In the genomic region with DNA sequence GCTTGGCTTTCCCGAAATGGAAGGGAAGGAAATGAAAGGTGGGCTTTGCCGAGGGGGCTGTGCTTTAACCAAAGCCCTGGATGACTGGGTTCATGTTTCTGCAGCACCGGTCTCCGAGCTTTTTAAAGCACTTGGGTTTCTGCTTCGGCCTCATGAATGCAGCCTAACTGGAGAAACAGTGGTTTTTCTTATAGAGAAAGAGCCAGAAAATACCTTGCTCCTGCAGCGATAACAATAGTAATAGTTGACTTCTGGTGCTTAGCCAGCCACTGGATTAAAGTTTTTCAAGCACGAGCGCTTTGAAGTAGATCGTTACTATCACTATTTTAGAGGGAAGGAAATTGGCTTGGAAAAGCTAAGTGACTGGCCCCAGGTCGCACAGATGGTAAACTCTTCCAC, we compare ENCODE assay signal across 9 cellular contexts. TPM values are rescaled to one million over a fixed set of nuclear protein-coding genes. Genes with fewer than 3 reads are reported as not detected.
DNase-seq lines count a peak whose midpoint lies in the region; ATAC-seq, FAIRE-seq and TF ChIP-seq lines count a peak whose summit lies in the region.
"Had no signal": no experiment of that assay in that cellular context is flagged by ENCODE, and none has a peak within 500 bp of the region (broad histone marks: within the 10 kb centered on the region; RNA-seq: fewer than 3 reads in every experiment).

No MANE protein-coding gene starts in this region.

- DNase-seq in T-helper 1 cell (no peak), keratinocyte (ENCODE audit: low read depth, low spot score) (no peak), substantia nigra (lab: John Stamatoyannopoulos, UW) (no peak), GDM1 (lab: John Stamatoyannopoulos, UW) (no peak)
- no peak for DNase-seq in activated T-helper 2 cell treated with anti-CD3 and anti-CD28 coated beads, Interferon-gamma antibody, Interleukin-2, Interleukin-4, amounts not matched to agents 10 μg/mL and 5 μg/mL and 100 μg/mL, durations not matched to agents 14 hours and 24 hours and 36 hours (ENCODE audit: low spot score)
- DNase-seq in stimulated activated CD4-positive, alpha-beta T cell treated with anti-CD3 and anti-CD28 coated beads, Interleukin-4, amount 100 ng/mL, for 4 hours = no peak

- TF ChIP-seq CTCF in keratinocyte (optimal IDR thresholded peaks at IDR 0.05 in 1 of 3, IDR thresholded peaks at IDR 0.05 in 1 of 3, conservative IDR thresholded peaks at IDR 0.05 in 1 of 3; ENCODE audit: extremely low read depth in 1 of 3, insufficient read depth in 2 of 3, low read length in 3 of 3) = no peak

- H3K36me3 Mint-ChIP-seq in T-helper 1 cell treated with Interleukin-12 subunit alpha and Interleukin-12 subunit beta and Interleukin-4 antibody, amounts not matched to agents 30 μg/mL and 1 μg/mL, for 36 hours (ENCODE audit: low read depth) = no peaks in the 10 kb centered on the region
- H3K36me3 Mint-ChIP-seq in activated T-helper 2 cell treated with anti-CD3 and anti-CD28 coated beads, Interferon-gamma antibody, Interleukin-2, Interleukin-4, amounts not matched to agents 10 μg/mL and 5 μg/mL and 100 μg/mL, durations not matched to agents 14 hours and 24 hours and 36 hours (ENCODE audit: low read depth) = no peaks in the 10 kb centered on the region

- H4K20me1 ChIP-seq in keratinocyte (ENCODE audit: control insufficient read depth, extremely low read depth, insufficient read depth, low read length) = no peaks in the 10 kb centered on the region

- H3K36me3 ChIP-seq in keratinocyte (ENCODE audit: control insufficient read depth in 2 of 2, extremely low read depth in 1 of 2, insufficient read depth in 2 of 2, low read length in 2 of 2) = peaks cover 0 to 3% of the 10 kb centered on the region in 2 experiments

- peaks cover 12% of the 10 kb centered on the region for H3K4me1 Mint-ChIP-seq in T-helper 1 cell treated with Interleukin-12 subunit alpha and Interleukin-12 subunit beta and Interleukin-4 antibody, amounts not matched to agents 30 μg/mL and 1 μg/mL, for 36 hours (ENCODE audit: low read depth)
- peaks cover 26% of the 10 kb centered on the region for H3K4me1 Mint-ChIP-seq in activated T-helper 2 cell treated with anti-CD3 and anti-CD28 coated beads, Interferon-gamma antibody, Interleukin-2, Interleukin-4, amounts not matched to agents 10 μg/mL and 5 μg/mL and 100 μg/mL, durations not matched to agents 14 hours and 24 hours and 36 hours (ENCODE audit: low read depth)

- no peak for FAIRE-seq in keratinocyte (lab: Jason Lieb, UNC)
- FAIRE-seq: G401.6 had no signal

- H3K4me2 ChIP-seq in keratinocyte (ENCODE audit: control insufficient read depth, extremely low read depth, insufficient read depth, low read depth, low read length) = peak overlapping the region; percentile 88

- H3K79me2 ChIP-seq in keratinocyte (ENCODE audit: control insufficient read depth, insufficient read depth, low read length) = peaks cover 35% of the 10 kb centered on the region

- intact Hi-C loops in activated T-helper 2 cell treated with anti-CD3 and anti-CD28 coated beads, Interferon-gamma antibody, Interleukin-2, Interleukin-4, amounts not matched to agents 10 μg/mL and 5 μg/mL and 100 μg/mL, durations not matched to agents 14 hours and 24 hours and 36 hours (cut with micrococcal nuclease) = loop anchor here (2.0 to 5.0 kb wide), 3 partner anchors 61 to 252 kb away; partner anchors contain the start of genes ATG4C and USP1

- peak overlapping the region; percentile 83 for H3K9ac ChIP-seq in keratinocyte (ENCODE audit: control insufficient read depth, extremely low read depth, insufficient read depth, low read length)

- peak; percentile 12 for ATAC-seq in HG03354 (IDR thresholded peaks at IDR 0.05; ENCODE audit: poor library complexity, severe bottlenecking, unreplicated experiment)

- H3K27ac ChIP-seq in keratinocyte (ENCODE audit: control insufficient read depth, insufficient read depth, low read length) = peak overlapping the region; percentile 77
- H3K27ac ChIP-seq in substantia nigra (ENCODE audit: low read depth, low read length, poor library complexity, severe bottlenecking) = peak overlapping the region; percentile 28

- no peaks in the 10 kb centered on the region for H3K9me3 ChIP-seq in keratinocyte (ENCODE audit: control insufficient read depth, low read depth, low read length)

- peak overlapping the region; percentile 88 for H3K4me3 Mint-ChIP-seq in T-helper 1 cell treated with Interleukin-12 subunit alpha and Interleukin-12 subunit beta and Interleukin-4 antibody, amounts not matched to agents 30 μg/mL and 1 μg/mL, for 36 hours
- H3K4me3 Mint-ChIP-seq in activated T-helper 2 cell treated with anti-CD3 and anti-CD28 coated beads, Interferon-gamma antibody, Interleukin-2, Interleukin-4, amounts not matched to agents 10 μg/mL and 5 μg/mL and 100 μg/mL, durations not matched to agents 14 hours and 24 hours and 36 hours (ENCODE audit: low read depth) = peak overlapping the region; percentile 85

- H3K9me3 Mint-ChIP-seq in T-helper 1 cell treated with Interleukin-12 subunit alpha and Interleukin-12 subunit beta and Interleukin-4 antibody, amounts not matched to agents 30 μg/mL and 1 μg/mL, for 36 hours = no peaks in the 10 kb centered on the region
- no peaks in the 10 kb centered on the region for H3K9me3 Mint-ChIP-seq in activated T-helper 2 cell treated with anti-CD3 and anti-CD28 coated beads, Interferon-gamma antibody, Interleukin-2, Interleukin-4, amounts not matched to agents 10 μg/mL and 5 μg/mL and 100 μg/mL, durations not matched to agents 14 hours and 24 hours and 36 hours

- H3K4me3 ChIP-seq in keratinocyte (ENCODE audit: control insufficient read depth in 2 of 3, extremely low read depth in 1 of 3, insufficient read depth in 2 of 3, low read depth in 1 of 3, low read length in 3 of 3) = peak overlapping the region; percentile 73 to 98 (median 84)

- H3K9me1 ChIP-seq in keratinocyte (ENCODE audit: control insufficient read depth, extremely low read depth, insufficient read depth, low read length) = peaks cover 4% of the 10 kb centered on the region

- peak overlapping the region; percentile 90 for H2AFZ ChIP-seq in keratinocyte (ENCODE audit: control insufficient read depth, low read length)

- H3K27ac Mint-ChIP-seq in T-helper 1 cell treated with Interleukin-12 subunit alpha and Interleukin-12 subunit beta and Interleukin-4 antibody, amounts not matched to agents 30 μg/mL and 1 μg/mL, for 36 hours = peak overlapping the region; percentile 41
- H3K27ac Mint-ChIP-seq in activated T-helper 2 cell treated with anti-CD3 and anti-CD28 coated beads, Interferon-gamma antibody, Interleukin-2, Interleukin-4, amounts not matched to agents 10 μg/mL and 5 μg/mL and 100 μg/mL, durations not matched to agents 14 hours and 24 hours and 36 hours = peak overlapping the region; percentile 53

- peaks cover 46% of the 10 kb centered on the region for H3K4me1 ChIP-seq in keratinocyte (ENCODE audit: control insufficient read depth, extremely low read depth, insufficient read depth, low read length)

- dilution Hi-C loops in keratinocyte (cut with MboI; ENCODE audit: extremely low pct_ligation_motif_present, low sequenced_read_pairs) = no loop called here

- no peaks in the 10 kb centered on the region for H3K27me3 ChIP-seq in keratinocyte (ENCODE audit: control insufficient read depth, extremely low read depth, insufficient read depth, low read length)

- peaks cover 3% of the 10 kb centered on the region for H3K27me3 Mint-ChIP-seq in T-helper 1 cell treated with Interleukin-12 subunit alpha and Interleukin-12 subunit beta and Interleukin-4 antibody, amounts not matched to agents 30 μg/mL and 1 μg/mL, for 36 hours (ENCODE audit: low read depth)
- no peaks in the 10 kb centered on the region for H3K27me3 Mint-ChIP-seq in activated T-helper 2 cell treated with anti-CD3 and anti-CD28 coated beads, Interferon-gamma antibody, Interleukin-2, Interleukin-4, amounts not matched to agents 10 μg/mL and 5 μg/mL and 100 μg/mL, durations not matched to agents 14 hours and 24 hours and 36 hours (ENCODE audit: low read depth)

RNA-seq across cellular contexts. Expression of gene DOCK7, which starts 0.5 kb away (rescaled TPM):
- total RNA-seq in activated T-helper 2 cell treated with anti-CD3 and anti-CD28 coated beads, Interferon-gamma antibody, Interleukin-2, Interleukin-4, amounts not matched to agents 10 μg/mL and 5 μg/mL and 100 μg/mL, durations not matched to agents 14 hours and 24 hours and 36 hours = 17.8 and 21.2 TPM in 2 replicates
- 31.2 to 66.9 TPM (median 64.1 TPM) in 3 replicates for polyA plus RNA-seq in keratinocyte
- 48.7 TPM for polyA plus RNA-seq in keratinocyte (2011; ENCODE audit: low read depth)
- 20.5 and 31.0 TPM in 2 replicates for polyA plus RNA-seq in keratinocyte (2011; cell fraction: cytosol; rRNA removed)
- polyA plus RNA-seq in keratinocyte (2011; cell fraction: nucleus; rRNA removed) = 59.3 and 61.8 TPM in 2 replicates
- 14.7 and 116 TPM in 2 replicates for polyA plus RNA-seq in keratinocyte (2012; ENCODE audit: low replicate concordance)
- polyA minus RNA-seq in keratinocyte = 56.8 to 165 TPM (median 133 TPM) in 3 replicates
- 86.1 TPM for polyA minus RNA-seq in keratinocyte (2011; cell fraction: cytosol; rRNA and poly(A)+ RNA removed)
- polyA minus RNA-seq in keratinocyte (2011; cell fraction: nucleus; rRNA and poly(A)+ RNA removed) = 187 and 380 TPM in 2 replicates
